Comparison of ENCODE assay signal across 18 cellular contexts in the genomic region with DNA sequence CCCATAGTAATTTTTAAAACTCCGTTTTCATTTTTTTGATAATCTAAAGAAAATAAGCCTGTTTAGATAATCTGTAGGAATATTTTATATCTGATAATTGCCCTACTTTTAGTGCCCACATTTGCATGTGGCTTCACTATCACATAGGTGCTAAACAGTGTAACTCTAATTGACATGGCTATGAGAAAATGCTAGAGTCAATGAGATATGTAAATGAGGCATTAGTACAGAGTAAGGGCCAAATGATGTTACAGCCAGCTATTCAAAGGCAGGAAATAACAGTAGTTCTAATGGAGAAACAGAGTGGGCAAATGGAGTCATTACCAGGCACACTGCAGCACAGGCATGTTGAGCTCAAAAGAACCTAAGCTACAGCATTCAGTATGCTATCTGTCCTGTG. TPM values are rescaled to one million over a fixed set of nuclear protein-coding genes. Genes with fewer than 3 reads are reported as not detected.
DNase-seq lines count a peak whose midpoint lies in the region; ATAC-seq and TF ChIP-seq lines count a peak whose summit lies in the region.
"Had no signal": no experiment of that assay in that cellular context is flagged by ENCODE, and none has a peak within 500 bp of the region (broad histone marks: within the 10 kb centered on the region; RNA-seq: fewer than 3 reads in every experiment).

No MANE protein-coding gene starts in this region.

- no peaks in the 10 kb centered on the region for H3K9me3 Mint-ChIP-seq in activated CD4-positive, alpha-beta T cell treated with anti-CD3 and anti-CD28 coated beads for 36 hours (ENCODE audit: low read depth)
- H3K9me3 Mint-ChIP-seq in activated CD4-positive, alpha-beta T cell treated with anti-CD3 and anti-CD28 coated beads, Interleukin-2, amount 10 ng/mL, durations not matched to agents 24 days and 14 days, result peaks cover 6% of the 10 kb centered on the region
- H3K9me3 Mint-ChIP-seq: CD4-positive, alpha-beta T cell had no signal

- ATAC-seq in activated CD4-positive, alpha-beta T cell treated with anti-CD3 and anti-CD28 coated beads for 36 hours, result peak; percentile 28
- ATAC-seq: GM12878 had no signal

- H3K27ac ChIP-seq in BLaER1, result no peak overlapping the region
- H3K27ac ChIP-seq in parathyroid adenoma, result peak overlapping the region; percentile 40
- H3K27ac ChIP-seq in brain microvascular endothelial cell, result no peak overlapping the region
- H3K27ac ChIP-seq: 22Rv1; BLaER1 treated with 17β-estradiol and CSF1 and Interleukin-3, amounts not matched to agents 10 nM and 100 nM; GM23248 had no signal

- H3K9ac ChIP-seq in BLaER1, result no peak overlapping the region
- no peak overlapping the region for H3K9ac ChIP-seq in Loucy (ENCODE audit: low read depth, low read length, poor library complexity, severe bottlenecking)
- no peak overlapping the region for H3K9ac ChIP-seq in parathyroid adenoma
- H3K9ac ChIP-seq: BLaER1 treated with 17β-estradiol and CSF1 and Interleukin-3, amounts not matched to agents 10 nM and 100 nM; GM23248 had no signal

- TF ChIP-seq CTCF in Loucy (conservative IDR thresholded peaks at IDR 0.05; ENCODE audit: low read length), result no peak
- no peak for TF ChIP-seq CTCF in parathyroid adenoma (IDR thresholded peaks at IDR 0.05)
- no peak for TF ChIP-seq CTCF in brain microvascular endothelial cell (IDR thresholded peaks at IDR 0.05; ENCODE audit: low read depth, low read length, missing control alignments)

- no peaks in the 10 kb centered on the region for H3K36me3 Mint-ChIP-seq in activated CD4-positive, alpha-beta T cell treated with anti-CD3 and anti-CD28 coated beads for 36 hours (ENCODE audit: low read depth)
- no peaks in the 10 kb centered on the region for H3K36me3 Mint-ChIP-seq in activated CD4-positive, alpha-beta T cell treated with anti-CD3 and anti-CD28 coated beads, Interleukin-2, amount 10 ng/mL, durations not matched to agents 24 days and 14 days (ENCODE audit: low read depth)

- no peak overlapping the region for H3K4me3 ChIP-seq in BLaER1
- H3K4me3 ChIP-seq in Loucy (ENCODE audit: low read length, poor library complexity, severe bottlenecking), result no peak overlapping the region
- no peak overlapping the region for H3K4me3 ChIP-seq in parathyroid adenoma (ENCODE audit: low read depth, low read length)
- H3K4me3 ChIP-seq in brain microvascular endothelial cell (ENCODE audit: low read depth, low read length), result no peak overlapping the region
- H3K4me3 ChIP-seq: BLaER1 treated with 17β-estradiol and CSF1 and Interleukin-3, amounts not matched to agents 10 nM and 100 nM; GM12878; GM23248 had no signal

- H2AFZ ChIP-seq in Loucy (ENCODE audit: low read length), result peak overlapping the region; percentile 47
- peak overlapping the region; percentile 47 for H2AFZ ChIP-seq in parathyroid adenoma
- H2AFZ ChIP-seq: GM23248 had no signal

- in situ Hi-C loops in brain microvascular endothelial cell (cut with HindIII; ENCODE audit: low pct_ligation_motif_present, low sequenced_read_pairs), result no loop called here

- H3K27me3 ChIP-seq in BLaER1 (no peaks in the 10 kb centered on the region), Loucy (ENCODE audit: insufficient read depth, low read length, poor library complexity, severe bottlenecking) (no peaks in the 10 kb centered on the region), parathyroid adenoma (ENCODE audit: control insufficient read depth, insufficient read depth, low read length) (no peaks in the 10 kb centered on the region), brain microvascular endothelial cell (replicated peaks) (no peaks in the 10 kb centered on the region)
- H3K27me3 ChIP-seq: BLaER1 treated with 17β-estradiol and CSF1 and Interleukin-3, amounts not matched to agents 10 nM and 100 nM had no signal

- H3K9me3 ChIP-seq in BLaER1 (no peaks in the 10 kb centered on the region), Loucy (ENCODE audit: insufficient read depth, low read depth, low read length) (no peaks in the 10 kb centered on the region), parathyroid adenoma (ENCODE audit: control insufficient read depth, low read length) (no peaks in the 10 kb centered on the region)
- H3K9me3 ChIP-seq: BLaER1 treated with 17β-estradiol and CSF1 and Interleukin-3, amounts not matched to agents 10 nM and 100 nM had no signal

- CTCF ChIA-PET in activated CD4-positive, alpha-beta T cell treated with anti-CD3 and anti-CD28 coated beads for 36 hours (lab: Charles Lee), result no interaction called here

- H3K4me2 ChIP-seq in BLaER1, result peak overlapping the region; percentile 38
- peak overlapping the region; percentile 3 for H3K4me2 ChIP-seq in Loucy (ENCODE audit: low read depth, low read length, poor library complexity, severe bottlenecking)
- H3K4me2 ChIP-seq in parathyroid adenoma (ENCODE audit: low read length), result no peak overlapping the region

- H4K20me1 ChIP-seq in BLaER1 (no peaks in the 10 kb centered on the region), Loucy (ENCODE audit: insufficient read depth, low read length, poor library complexity, severe bottlenecking) (no peaks in the 10 kb centered on the region)
- H4K20me1 ChIP-seq: BLaER1 treated with 17β-estradiol and CSF1 and Interleukin-3, amounts not matched to agents 10 nM and 100 nM had no signal

- no peak for DNase-seq in activated CD4-positive, alpha-beta T cell treated with anti-CD3 and anti-CD28 coated beads for 36 hours
- DNase-seq in activated CD4-positive, alpha-beta T cell treated with anti-CD3 and anti-CD28 coated beads, Interleukin-2, amount 10 ng/mL, durations not matched to agents 24 days and 14 days, result no peak
- DNase-seq in brain microvascular endothelial cell (no peak), cardiac septum (ENCODE audit: low spot score) (no peak)
- no peak for DNase-seq in NK-92 treated with Interleukin-12 subunit alpha and Interleukin-12 subunit beta, amount 100 ng/mL, for 24 hours (lab: John Stamatoyannopoulos, UW)
- DNase-seq: AML-193; Calu3; CD4-positive, alpha-beta T cell; DMS 273 treated with DMSO at 0.1 percent for 48 hours; H7 had no signal

- intact Hi-C loops in activated CD4-positive, alpha-beta T cell treated with anti-CD3 and anti-CD28 coated beads for 36 hours (cut with DNase I, micrococcal nuclease), result loop anchor here in 1 of 2 experiments (10.0 kb wide), 1 partner anchor 1155 kb away; no protein-coding TSS in a partner anchor
- intact Hi-C loops in activated CD4-positive, alpha-beta T cell treated with anti-CD3 and anti-CD28 coated beads, Interleukin-2, amount 10 ng/mL, durations not matched to agents 24 days and 14 days (cut with micrococcal nuclease), result loop anchor here (5.0 kb wide), 1 partner anchor 152 kb away; no protein-coding TSS in a partner anchor
- intact Hi-C loops in cardiac septum (cut with DNase I), result no loop called here

- H3K79me2 ChIP-seq in Loucy (ENCODE audit: insufficient read depth, low read length) (no peaks in the 10 kb centered on the region), parathyroid adenoma (no peaks in the 10 kb centered on the region)

- H3K27me3 Mint-ChIP-seq in activated CD4-positive, alpha-beta T cell treated with anti-CD3 and anti-CD28 coated beads for 36 hours, result no peaks in the 10 kb centered on the region
- H3K27me3 Mint-ChIP-seq in activated CD4-positive, alpha-beta T cell treated with anti-CD3 and anti-CD28 coated beads, Interleukin-2, amount 10 ng/mL, durations not matched to agents 24 days and 14 days, result peaks cover 8% of the 10 kb centered on the region
- H3K27me3 Mint-ChIP-seq: CD4-positive, alpha-beta T cell had no signal

- H3K9me2 ChIP-seq in Loucy (replicated peaks; ENCODE audit: low read depth, low read length), result no peaks in the 10 kb centered on the region

- no peaks in the 10 kb centered on the region for H3F3A ChIP-seq in Loucy (ENCODE audit: low read depth)

- peaks cover 23% of the 10 kb centered on the region for H3K4me1 Mint-ChIP-seq in activated CD4-positive, alpha-beta T cell treated with anti-CD3 and anti-CD28 coated beads for 36 hours
- peaks cover 9% of the 10 kb centered on the region for H3K4me1 Mint-ChIP-seq in activated CD4-positive, alpha-beta T cell treated with anti-CD3 and anti-CD28 coated beads, Interleukin-2, amount 10 ng/mL, durations not matched to agents 24 days and 14 days

- no peak overlapping the region for H3K4me3 Mint-ChIP-seq in activated CD4-positive, alpha-beta T cell treated with anti-CD3 and anti-CD28 coated beads for 36 hours
- H3K4me3 Mint-ChIP-seq in activated CD4-positive, alpha-beta T cell treated with anti-CD3 and anti-CD28 coated beads, Interleukin-2, amount 10 ng/mL, durations not matched to agents 24 days and 14 days, result no peak overlapping the region
- H3K4me3 Mint-ChIP-seq: CD4-positive, alpha-beta T cell had no signal

- H3K4me1 ChIP-seq in BLaER1, result peaks cover 29% of the 10 kb centered on the region
- H3K4me1 ChIP-seq in Loucy (ENCODE audit: insufficient read depth, low read length, poor library complexity, severe bottlenecking), result peaks cover 30% of the 10 kb centered on the region
- H3K4me1 ChIP-seq in parathyroid adenoma, result peaks cover 45% of the 10 kb centered on the region

- H3K36me3 ChIP-seq in BLaER1 (no peaks in the 10 kb centered on the region), Loucy (ENCODE audit: insufficient read depth, low read length) (no peaks in the 10 kb centered on the region), parathyroid adenoma (ENCODE audit: control insufficient read depth, insufficient read depth, low read length) (no peaks in the 10 kb centered on the region), brain microvascular endothelial cell (replicated peaks) (no peaks in the 10 kb centered on the region)
- H3K36me3 ChIP-seq: BLaER1 treated with 17β-estradiol and CSF1 and Interleukin-3, amounts not matched to agents 10 nM and 100 nM had no signal

- H3K27ac Mint-ChIP-seq in activated CD4-positive, alpha-beta T cell treated with anti-CD3 and anti-CD28 coated beads for 36 hours, result no peak overlapping the region
- H3K27ac Mint-ChIP-seq in activated CD4-positive, alpha-beta T cell treated with anti-CD3 and anti-CD28 coated beads, Interleukin-2, amount 10 ng/mL, durations not matched to agents 24 days and 14 days, result no peak overlapping the region
- H3K27ac Mint-ChIP-seq: CD4-positive, alpha-beta T cell had no signal

- POLR2A ChIA-PET in activated CD4-positive, alpha-beta T cell treated with anti-CD3 and anti-CD28 coated beads for 36 hours (lab: Charles Lee), result no interaction called here

RNA-seq across cellular contexts. Expression of a gene that starts 37.3 kb away (rescaled TPM):
- 1 to 10 TPM; 1.9 to 2.1 TPM for total RNA-seq in activated CD4-positive, alpha-beta T cell treated with anti-CD3 and anti-CD28 coated beads for 36 hours
- total RNA-seq in activated CD4-positive, alpha-beta T cell treated with anti-CD3 and anti-CD28 coated beads, Interleukin-2, amount 10 ng/mL, durations not matched to agents 24 days and 14 days, result 0.52 and 0.70 TPM in 2 replicates
- 0.62 TPM for total RNA-seq in cardiac septum
- total RNA-seq: HT1080 had no signal
